ENCODE assay signal across 17 cellular contexts in genomic region chr3:158121295-158121694, GRCh38. TPM values are rescaled to one million over a fixed set of nuclear protein-coding genes. Genes with fewer than 3 reads are reported as not detected.
A peak's percentile ranks its signal among the peaks of the same experiment; 100 is the strongest.
DNase-seq lines count a peak whose midpoint lies in the region; ATAC-seq and TF ChIP-seq lines count a peak whose summit lies in the region.
"Had no signal": no experiment of that assay in that cellular context is flagged by ENCODE, and none has a peak within 500 bp of the region (broad histone marks: within the 10 kb centered on the region; RNA-seq: fewer than 3 reads in every experiment).

No MANE protein-coding gene starts in this region.

- peak; percentile 85 for ATAC-seq in GM19395 (IDR thresholded peaks at IDR 0.05; ENCODE audit: unreplicated experiment)
- peak; percentile 92 for ATAC-seq in HG02852 (IDR thresholded peaks at IDR 0.05; ENCODE audit: unreplicated experiment)
- ATAC-seq in HG03442 (IDR thresholded peaks at IDR 0.05; ENCODE audit: unreplicated experiment), result peak; percentile 92
- ATAC-seq: esophagus mucosa, T-helper 17 cell had no signal

- DNase-seq in GM13977 (ENCODE audit: low spot score), result peak; percentile 27
- no peak for DNase-seq in stimulated activated naive CD4-positive, alpha-beta T cell (lab: John Stamatoyannopoulos, UW)
- no peak for DNase-seq in AG20443 (ENCODE audit: low spot score)
- no peak for DNase-seq in tibial nerve (ENCODE audit: low spot score in 2 of 2)
- no peak for DNase-seq in activated naive CD4-positive, alpha-beta T cell treated with anti-CD3 and anti-CD28 coated beads, Interleukin-2, amount 10 ng/mL, durations not matched to agents 7 days and 5 days
- DNase-seq: cerebellar nuclear complex, DMS79, occipital lobe, T-helper 17 cell had no signal

- H3K4me1 Mint-ChIP-seq in activated naive CD4-positive, alpha-beta T cell treated with anti-CD3 and anti-CD28 coated beads, Interleukin-2, amount 10 ng/mL, durations not matched to agents 7 days and 5 days, result peaks cover 2% of the 10 kb centered on the region

- H3K4me1 ChIP-seq in tibial nerve, result no peaks in the 10 kb centered on the region
- H3K4me1 ChIP-seq: vagina had no signal

- H3K9me3 Mint-ChIP-seq in activated naive CD4-positive, alpha-beta T cell treated with anti-CD3 and anti-CD28 coated beads, Interleukin-2, amount 10 ng/mL, durations not matched to agents 7 days and 5 days, result peaks cover 2% of the 10 kb centered on the region

- peaks cover 41% of the 10 kb centered on the region for H3K36me3 Mint-ChIP-seq in activated naive CD4-positive, alpha-beta T cell treated with anti-CD3 and anti-CD28 coated beads, Interleukin-2, amount 10 ng/mL, durations not matched to agents 7 days and 5 days

- no peak for TF ChIP-seq POLR2A in tibial nerve (IDR thresholded peaks at IDR 0.05)

- H3K27me3 Mint-ChIP-seq in activated naive CD4-positive, alpha-beta T cell treated with anti-CD3 and anti-CD28 coated beads, Interleukin-2, amount 10 ng/mL, durations not matched to agents 7 days and 5 days, result no peaks in the 10 kb centered on the region
- H3K27me3 Mint-ChIP-seq: activated naive CD8-positive, alpha-beta T cell; memory B cell; T-helper 17 cell had no signal

- no peak overlapping the region for H3K4me3 ChIP-seq in tibial nerve
- H3K4me3 ChIP-seq: vagina had no signal

- no peak overlapping the region for H3K27ac ChIP-seq in tibial nerve
- H3K27ac ChIP-seq: vagina had no signal

- peaks cover 0 to 46% (median 15%) of the 10 kb centered on the region in 3 donors for H3K36me3 ChIP-seq in tibial nerve

- H3K27ac Mint-ChIP-seq in activated naive CD4-positive, alpha-beta T cell treated with anti-CD3 and anti-CD28 coated beads, Interleukin-2, amount 10 ng/mL, durations not matched to agents 7 days and 5 days, result no peak overlapping the region
- H3K27ac Mint-ChIP-seq: activated naive CD8-positive, alpha-beta T cell; memory B cell; T-helper 17 cell had no signal

- H3K9me3 ChIP-seq in tibial nerve, result peaks cover 0 to 16% (median 3%) of the 10 kb centered on the region in 4 donors
- H3K9me3 ChIP-seq: vagina had no signal

- CTCF ChIA-PET in activated naive CD4-positive, alpha-beta T cell treated with anti-CD3 and anti-CD28 coated beads, Interleukin-2, amount 10 ng/mL, durations not matched to agents 7 days and 5 days (lab: Charles Lee), result no interaction called here

- no peaks in the 10 kb centered on the region for H3K27me3 ChIP-seq in tibial nerve
- H3K27me3 ChIP-seq: vagina had no signal

- TF ChIP-seq CTCF in GM13977 (IDR thresholded peaks at IDR 0.05; ENCODE audit: extremely low read depth, insufficient read depth, missing control alignments) (no peak), tibial nerve (IDR thresholded peaks at IDR 0.05) (no peak)

- no peak for TF ChIP-seq EP300 in tibial nerve (IDR thresholded peaks at IDR 0.05)

- no peak overlapping the region for H3K4me3 Mint-ChIP-seq in activated naive CD4-positive, alpha-beta T cell treated with anti-CD3 and anti-CD28 coated beads, Interleukin-2, amount 10 ng/mL, durations not matched to agents 7 days and 5 days
- H3K4me3 Mint-ChIP-seq: activated naive CD8-positive, alpha-beta T cell; memory B cell; T-helper 17 cell had no signal

- in situ Hi-C loops in GM13977 (cut with MboI; ENCODE audit: low pct_unique_long_range_greater_than_20kb, low sequenced_read_pairs, unreplicated experiment), result loop anchor here (25.0 kb wide), 2 partner anchors 191 to 291 kb away; no protein-coding TSS in a partner anchor

RNA-seq across cellular contexts. Expression of gene RSRC1, which starts 11.4 kb away (rescaled TPM):
- total RNA-seq in tibial nerve, result 10 to 100 TPM; 58.2 to 70.5 (median 68.6) TPM

RNA-seq across cellular contexts. Expression of gene SHOX2, which starts 15.1 kb away (rescaled TPM):
- total RNA-seq in tibial nerve, result 10 to 100 TPM; 15.0 to 43.3 (median 32.0) TPM
- total RNA-seq: activated CD8-positive, alpha-beta memory T cell treated with anti-CD3 and anti-CD28 coated beads for 36 hours; esophagus mucosa; occipital lobe; T-helper 17 cell had no signal
